Comparison of ENCODE assay signal across 9 cellular contexts in the genomic region with DNA sequence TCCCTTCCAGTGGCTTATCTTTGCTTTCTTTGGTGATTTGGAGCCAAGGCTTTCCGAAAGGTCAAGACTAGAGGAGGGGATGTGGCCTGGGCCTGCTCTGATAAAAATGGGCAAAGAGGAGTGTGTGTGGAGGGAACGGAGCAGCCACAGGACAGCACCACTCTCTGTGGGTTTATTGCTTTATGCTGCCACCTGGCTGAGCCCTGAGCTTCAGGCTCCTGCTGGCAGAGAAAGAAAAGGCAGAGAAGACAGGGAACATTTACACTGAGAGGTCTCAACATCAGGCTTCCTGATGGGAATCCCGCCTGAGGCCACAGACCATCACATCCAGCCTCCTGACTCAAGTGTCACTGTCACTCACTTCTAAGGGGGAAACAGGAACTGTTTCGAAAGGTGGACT. TPM values are rescaled to one million over a fixed set of nuclear protein-coding genes. Genes with fewer than 3 reads are reported as not detected.
A peak's percentile ranks its signal among the peaks of the same experiment; 100 is the strongest.
DNase-seq lines count a peak whose midpoint lies in the region; ATAC-seq, FAIRE-seq and TF ChIP-seq lines count a peak whose summit lies in the region.
"Had no signal": no experiment of that assay in that cellular context is flagged by ENCODE, and none has a peak within 500 bp of the region (broad histone marks: within the 10 kb centered on the region; RNA-seq: fewer than 3 reads in every experiment).

No MANE protein-coding gene starts in this region.

- no peak overlapping the region for H3K27ac Mint-ChIP-seq in activated T-cell treated with anti-CD3 and anti-CD28 coated beads, Interleukin-2, amount 50 U/mL, for 72 hours

- H3K4me3 Mint-ChIP-seq in activated T-cell treated with anti-CD3 and anti-CD28 coated beads, Interleukin-2, amount 50 U/mL, for 72 hours: no peak overlapping the region

- no peaks in the 10 kb centered on the region for H3K4me1 Mint-ChIP-seq in activated T-cell treated with anti-CD3 and anti-CD28 coated beads, Interleukin-2, amount 50 U/mL, for 72 hours (ENCODE audit: low read depth)

- ATAC-seq in activated T-cell treated with anti-CD3 and anti-CD28 coated beads, Interleukin-2, amount 50 U/mL, for 72 hours (replicated peaks in 1 of 2): no peak

- in situ Hi-C loops in astrocyte of the spinal cord (cut with HindIII; ENCODE audit: low sequenced_read_pairs): no loop called here

- H3K27me3 Mint-ChIP-seq in activated T-cell treated with anti-CD3 and anti-CD28 coated beads, Interleukin-2, amount 50 U/mL, for 72 hours (ENCODE audit: low read depth): peaks cover 56% of the 10 kb centered on the region

- H3K36me3 Mint-ChIP-seq in activated T-cell treated with anti-CD3 and anti-CD28 coated beads, Interleukin-2, amount 50 U/mL, for 72 hours (ENCODE audit: insufficient read depth in 2 of 2): peaks cover 0 to 2% of the 10 kb centered on the region in 2 donors

- TF ChIP-seq CTCF in AG09319 (IDR thresholded peaks at IDR 0.05; ENCODE audit: low read depth, low read length) (peak; percentile 18), astrocyte of the spinal cord (IDR thresholded peaks at IDR 0.05; ENCODE audit: low read depth, low read length) (peak; percentile 38)

- TF ChIP-seq POLR2A in GM12892 (IDR thresholded peaks at IDR 0.05; ENCODE audit: low read depth, low read length): no peak

- H3K9me3 Mint-ChIP-seq in activated T-cell treated with anti-CD3 and anti-CD28 coated beads, Interleukin-2, amount 50 U/mL, for 72 hours: no peaks in the 10 kb centered on the region

- H3K4me3 ChIP-seq in astrocyte of the spinal cord (ENCODE audit: low read depth, low read length): no peak overlapping the region

- FAIRE-seq in GM12892 (lab: Jason Lieb, UNC): no peak

- DNase-seq in AG09319 (ENCODE audit: extremely low read depth, low read depth) (no peak), HuH-7 (ENCODE audit: low spot score) (peak; percentile 31), astrocyte of the spinal cord (ENCODE audit: low read depth, low spot score) (no peak), iris pigment epithelial cell (ENCODE audit: low read depth) (peak; percentile 16), GM12892 (ENCODE audit: insufficient read length) (no peak)
- no peak for DNase-seq in effector CD8-positive, alpha-beta T cell (lab: John Stamatoyannopoulos, UW)
- no peak for DNase-seq in activated T-cell treated with anti-CD3 and anti-CD28 coated beads, Interleukin-2, amount 50 U/mL, for 72 hours
- DNase-seq in stimulated activated CD4-positive, alpha-beta T cell treated with anti-CD3 and anti-CD28 coated beads, Interleukin-4, amount 100 ng/mL, for 24 hours: no peak

RNA-seq across cellular contexts. Expression of gene GSX1, which starts 9.2 kb away (rescaled TPM):
- total RNA-seq in activated T-cell treated with anti-CD3 and anti-CD28 coated beads, Interleukin-2, amount 50 U/mL, for 72 hours: not detected
- polyA plus RNA-seq in GM12892 (2012; ENCODE audit: missing spikeins): not detected
- total RNA-seq: activated CD8-positive, alpha-beta memory T cell treated with anti-CD3 and anti-CD28 coated beads for 36 hours had no signal

Comparison
In these comparisons a context has a peak if more than half of its experiments do, and no peak if none do; other contexts are left out.
1. DNase-seq: peak in HuH-7 (single experiment) and iris pigment epithelial cell (single experiment); none in AG09319 (single experiment), astrocyte of the spinal cord (single experiment), effector CD8-positive, alpha-beta T cell (single experiment), activated T-cell treated with anti-CD3 and anti-CD28 coated beads, Interleukin-2, amount 50 U/mL, for 72 hours (0 of 2), stimulated activated CD4-positive, alpha-beta T cell treated with anti-CD3 and anti-CD28 coated beads, Interleukin-4, amount 100 ng/mL, for 24 hours (single experiment) and GM12892 (single experiment).